Comparison of ENCODE assay signal across 2 cellular contexts in genomic region chr3:185151101-185151958, GRCh38.
TF ChIP-seq lines count a peak whose summit lies in the region.

No MANE protein-coding gene starts in this region.

TF ChIP-seq in HepG2, 621 proteins besides CTCF, POLR2A, EP300 and RAD21 (continues in another document):
- TF ChIP-seq POLR2AphosphoS5 (IDR thresholded peaks at IDR 0.05; ENCODE audit: low read depth, low read length) (no peak), WIZ (CRISPR knock-in tag; IDR thresholded peaks at IDR 0.05) (no peak), PREB (CRISPR knock-in tag; IDR thresholded peaks at IDR 0.05) (no peak), ZNF501 (CRISPR knock-in tag; IDR thresholded peaks at IDR 0.05) (no peak), TGIF2 (CRISPR knock-in tag; IDR thresholded peaks at IDR 0.05) (no peak), ZNF720 (CRISPR knock-in tag; IDR thresholded peaks at IDR 0.05) (no peak), ZNF362 (CRISPR knock-in tag; IDR thresholded peaks at IDR 0.05; ENCODE audit: borderline replicate concordance) (no peak), JDP2 (CRISPR knock-in tag; IDR thresholded peaks at IDR 0.05; ENCODE audit: borderline replicate concordance) (no peak), ZFX (CRISPR knock-in tag; IDR thresholded peaks at IDR 0.05; ENCODE audit: low read depth) (no peak), ZNF407 (CRISPR knock-in tag; IDR thresholded peaks at IDR 0.05; ENCODE audit: not compliant biosample characterization) (no peak)
- TF ChIP-seq, protein P1, sequence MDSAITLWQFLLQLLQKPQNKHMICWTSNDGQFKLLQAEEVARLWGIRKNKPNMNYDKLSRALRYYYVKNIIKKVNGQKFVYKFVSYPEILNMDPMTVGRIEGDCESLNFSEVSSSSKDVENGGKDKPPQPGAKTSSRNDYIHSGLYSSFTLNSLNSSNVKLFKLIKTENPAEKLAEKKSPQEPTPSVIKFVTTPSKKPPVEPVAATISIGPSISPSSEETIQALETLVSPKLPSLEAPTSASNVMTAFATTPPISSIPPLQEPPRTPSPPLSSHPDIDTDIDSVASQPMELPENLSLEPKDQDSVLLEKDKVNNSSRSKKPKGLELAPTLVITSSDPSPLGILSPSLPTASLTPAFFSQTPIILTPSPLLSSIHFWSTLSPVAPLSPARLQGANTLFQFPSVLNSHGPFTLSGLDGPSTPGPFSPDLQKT (CRISPR knock-in tag; IDR thresholded peaks at IDR 0.05; ENCODE audit: borderline replicate concordance): no peak
- TF ChIP-seq, protein P2, sequence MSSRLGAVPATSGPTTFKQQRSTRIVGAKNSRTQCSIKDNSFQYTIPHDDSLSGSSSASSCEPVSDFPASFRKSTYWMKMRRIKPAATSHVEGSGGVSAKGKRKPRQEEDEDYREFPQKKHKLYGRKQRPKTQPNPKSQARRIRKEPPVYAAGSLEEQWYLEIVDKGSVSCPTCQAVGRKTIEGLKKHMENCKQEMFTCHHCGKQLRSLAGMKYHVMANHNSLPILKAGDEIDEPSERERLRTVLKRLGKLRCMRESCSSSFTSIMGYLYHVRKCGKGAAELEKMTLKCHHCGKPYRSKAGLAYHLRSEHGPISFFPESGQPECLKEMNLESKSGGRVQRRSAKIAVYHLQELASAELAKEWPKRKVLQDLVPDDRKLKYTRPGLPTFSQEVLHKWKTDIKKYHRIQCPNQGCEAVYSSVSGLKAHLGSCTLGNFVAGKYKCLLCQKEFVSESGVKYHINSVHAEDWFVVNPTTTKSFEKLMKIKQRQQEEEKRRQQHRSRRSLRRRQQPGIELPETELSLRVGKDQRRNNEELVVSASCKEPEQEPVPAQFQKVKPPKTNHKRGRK (CRISPR knock-in tag; IDR thresholded peaks at IDR 0.05): no peak

TF ChIP-seq in H1, 55 proteins besides CTCF, POLR2A, EP300 and RAD21:
- TF ChIP-seq JUN (IDR thresholded peaks at IDR 0.05; ENCODE audit: low read depth, low read length): no peak
- no peak for TF ChIP-seq SRF (IDR thresholded peaks at IDR 0.05; ENCODE audit: low read depth, low read length)
- no peak for TF ChIP-seq ATF2 (IDR thresholded peaks at IDR 0.05; ENCODE audit: low read length)
- no peak for TF ChIP-seq CHD2 (IDR thresholded peaks at IDR 0.05; ENCODE audit: low read length)
- TF ChIP-seq BCL11A (IDR thresholded peaks at IDR 0.05; ENCODE audit: low read depth in 2 of 2, low read length in 2 of 2): no peak
- TF ChIP-seq ASH2L (IDR thresholded peaks at IDR 0.05; ENCODE audit: low read length): no peak
- no peak for TF ChIP-seq JUND (IDR thresholded peaks at IDR 0.05; ENCODE audit: low read length)
- TF ChIP-seq NRF1 (IDR thresholded peaks at IDR 0.05; ENCODE audit: low read depth, low read length): no peak
- TF ChIP-seq GTF2F1 (IDR thresholded peaks at IDR 0.05; ENCODE audit: borderline replicate concordance, low read depth, low read length): no peak
- TF ChIP-seq TBP (IDR thresholded peaks at IDR 0.05; ENCODE audit: low read depth, low read length): no peak
- no peak for TF ChIP-seq HDAC6 (IDR thresholded peaks at IDR 0.05; ENCODE audit: low read depth, low read length)
- TF ChIP-seq BRCA1 (IDR thresholded peaks at IDR 0.05; ENCODE audit: low read depth, low read length): no peak
- TF ChIP-seq NANOG (IDR thresholded peaks at IDR 0.05; ENCODE audit: insufficient read depth, low read depth, low read length, poor library complexity, severe bottlenecking): no peak
- TF ChIP-seq CEBPB (IDR thresholded peaks at IDR 0.05; ENCODE audit: low read depth, low read length): no peak
- no peak for TF ChIP-seq KDM1A (IDR thresholded peaks at IDR 0.05; ENCODE audit: borderline replicate concordance, low read length)
- TF ChIP-seq SIN3A (conservative IDR thresholded peaks at IDR 0.05 in 1 of 2, IDR thresholded peaks at IDR 0.05 in 1 of 2; ENCODE audit: low read depth in 1 of 2, low read length in 2 of 2): no peak
